ENCODE assay signal across 21 cellular contexts in the genomic region with DNA sequence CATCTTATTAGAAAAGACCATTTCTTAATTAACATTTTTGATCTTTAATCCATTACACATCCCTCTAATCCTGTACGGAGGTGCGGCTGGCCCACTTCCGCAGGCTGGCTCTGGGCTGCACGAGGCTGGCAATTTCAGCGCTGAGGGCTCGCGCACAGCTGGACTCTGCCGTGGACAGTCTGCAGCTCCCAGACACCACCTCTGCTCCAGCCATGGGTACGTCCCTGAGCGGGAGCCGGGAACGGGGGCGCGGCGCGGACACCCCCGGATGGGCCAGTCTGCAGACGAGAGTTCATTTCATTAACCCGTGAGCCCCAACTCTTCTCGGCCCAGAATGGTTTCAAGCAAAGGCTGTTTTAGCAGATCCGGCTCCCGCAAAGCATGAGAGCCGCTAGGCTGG.
"Had no signal": no experiment of that assay in that cellular context is flagged by ENCODE, and none has a peak within 500 bp of the region (broad histone marks: within the 10 kb centered on the region; RNA-seq: fewer than 3 reads in every experiment).

No MANE protein-coding gene starts in this region.

- FAIRE-seq: RCC 7860 had no signal

- H3K36me3 ChIP-seq: SJSA1 had no signal

- H3K9me3 ChIP-seq: SJSA1 had no signal

- DNase-seq: KBM-7, MV-4-11, NCI-H1048, NCI-H1105, NCI-H1417, NCI-H1436 treated with DMSO at 0.1 percent for 48 hours, NCI-H1694, NCI-H187 treated with DMSO at 0.1 percent for 48 hours, NCI-H2029 treated with DMSO at 0.1 percent for 48 hours, NCI-H2171 treated with DMSO at 0.1 percent for 48 hours, NCI-H345, NCI-H446 treated with DMSO at 0.1 percent for 48 hours, NCI-H510A treated with DMSO at 0.1 percent for 48 hours, NCI-H526, Right ventricle myocardium superior, RPMI8226, SIG-M5 had no signal

- H3K27me3 ChIP-seq: SJSA1 had no signal

- H3K27ac ChIP-seq: HL-60, SJSA1, SK-N-MC had no signal

- H3K4me3 ChIP-seq: SJSA1, SK-N-MC had no signal
